ENCODE assay signal across 22 cellular contexts in the genomic region with DNA sequence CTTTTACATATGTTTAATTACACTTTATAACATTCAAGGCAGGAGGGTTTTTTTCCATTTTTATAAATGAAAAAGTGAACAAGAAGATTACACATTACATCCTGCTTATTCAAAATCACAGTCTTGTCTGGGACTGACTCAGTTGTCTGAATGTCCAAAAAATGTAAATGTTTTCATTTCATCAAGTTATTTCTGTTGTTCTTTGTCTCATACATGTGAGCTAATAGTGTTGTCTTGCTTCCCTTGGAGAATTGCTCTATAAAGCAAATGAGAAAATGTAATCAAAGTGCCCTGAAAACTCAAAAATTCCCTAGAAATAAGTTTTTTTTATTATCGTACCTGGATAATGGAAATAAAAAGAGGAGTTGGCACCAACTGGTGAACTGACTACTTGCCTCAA.
DNase-seq lines count a peak whose midpoint lies in the region; ATAC-seq and TF ChIP-seq lines count a peak whose summit lies in the region.
"Had no signal": no experiment of that assay in that cellular context is flagged by ENCODE, and none has a peak within 500 bp of the region (broad histone marks: within the 10 kb centered on the region; RNA-seq: fewer than 3 reads in every experiment).

No MANE protein-coding gene starts in this region.

- no peak for ATAC-seq in SK-N-SH treated with all-trans-retinoic acid at 6 μM for 48 hours
- ATAC-seq in gastroesophageal sphincter = no peak
- ATAC-seq in HG03280 (IDR thresholded peaks at IDR 0.05; ENCODE audit: unreplicated experiment) = no peak
- no peak for ATAC-seq in GM18873 (IDR thresholded peaks at IDR 0.05; ENCODE audit: low FRiP score, unreplicated experiment)
- no peak for ATAC-seq in natural killer cell treated with Interleukin-12 subunit alpha and Interleukin-12 subunit beta and Interleukin-15 and Interleukin-18, amount 100 ng/mL, for 72 hours
- ATAC-seq: GM23338, HCT116 had no signal

- POLR2A ChIA-PET in SK-N-SH (lab: Yijun Ruan, JAX) = no interaction called here
- POLR2A ChIA-PET in OCI-LY7 (lab: Charles Lee) = interaction anchor here (0.7 to 1.3 kb wide), 4 partner anchors 13 to 58 kb away, joined by 3 to 4 read pairs (median 3); no protein-coding TSS in a partner anchor

- no peak for TF ChIP-seq EP300 in SK-N-SH (IDR thresholded peaks at IDR 0.05; ENCODE audit: borderline replicate concordance in 1 of 2, low read depth in 1 of 2, low read length in 1 of 2)
- no peak for TF ChIP-seq EP300 in gastroesophageal sphincter (IDR thresholded peaks at IDR 0.05)

- peaks cover 5% of the 10 kb centered on the region for H3K36me3 Mint-ChIP-seq in natural killer cell treated with Interleukin-12 subunit alpha and Interleukin-12 subunit beta and Interleukin-15 and Interleukin-18, amount 100 ng/mL, for 72 hours
- H3K36me3 Mint-ChIP-seq: CD4-positive, alpha-beta memory T cell had no signal

- H3K9me2 ChIP-seq in SK-N-SH (no peaks in the 10 kb centered on the region), OCI-LY7 (ENCODE audit: insufficient read depth, low read length) (no peaks in the 10 kb centered on the region)

- peaks cover 13% of the 10 kb centered on the region for H3K9me3 Mint-ChIP-seq in natural killer cell treated with Interleukin-12 subunit alpha and Interleukin-12 subunit beta and Interleukin-15 and Interleukin-18, amount 100 ng/mL, for 72 hours
- H3K9me3 Mint-ChIP-seq: GM23338 had no signal

- no peaks in the 10 kb centered on the region for H3K4me1 Mint-ChIP-seq in natural killer cell treated with Interleukin-12 subunit alpha and Interleukin-12 subunit beta and Interleukin-15 and Interleukin-18, amount 100 ng/mL, for 72 hours (ENCODE audit: low read depth in 2 of 2)
- H3K4me1 Mint-ChIP-seq: GM23338 had no signal

- no peaks in the 10 kb centered on the region for H3K27me3 Mint-ChIP-seq in natural killer cell treated with Interleukin-12 subunit alpha and Interleukin-12 subunit beta and Interleukin-15 and Interleukin-18, amount 100 ng/mL, for 72 hours
- H3K27me3 Mint-ChIP-seq: B cell; CD4-positive, alpha-beta memory T cell had no signal

- H3K4me3 Mint-ChIP-seq in natural killer cell treated with Interleukin-12 subunit alpha and Interleukin-12 subunit beta and Interleukin-15 and Interleukin-18, amount 100 ng/mL, for 72 hours = no peak overlapping the region
- H3K4me3 Mint-ChIP-seq: B cell; CD4-positive, alpha-beta memory T cell; GM23338; H9 had no signal

- H3K4me1 ChIP-seq in SK-N-SH (ENCODE audit: control insufficient read depth in 1 of 2, insufficient read depth in 2 of 2, low read depth in 1 of 2, low read length in 1 of 2) (no peaks in the 10 kb centered on the region), OCI-LY7 (ENCODE audit: insufficient read depth, low read length, poor library complexity, severe bottlenecking) (peaks cover 54% of the 10 kb centered on the region), gastroesophageal sphincter (no peaks in the 10 kb centered on the region)

- peak overlapping the region; percentile 20; the same call in 1 of the 2 replicates for H2AFZ ChIP-seq in SK-N-SH (ENCODE audit: low read depth)
- peak overlapping the region; percentile 54; the same call in 1 of the 2 replicates for H2AFZ ChIP-seq in OCI-LY7 (ENCODE audit: low read length)
- H2AFZ ChIP-seq: GM23338 had no signal

- H3K9me3 ChIP-seq in SK-N-SH (no peaks in the 10 kb centered on the region), OCI-LY7 (ENCODE audit: low read length) (no peaks in the 10 kb centered on the region; the same call in 1 of the 2 replicates), gastroesophageal sphincter (peaks cover 0 to 8% (median 0%) of the 10 kb centered on the region in 3 donors)

- DNase-seq in SK-N-SH (no peak), HL-60 (ENCODE audit: low read depth in 1 of 2, low spot score in 1 of 2) (no peak), OCI-LY7 (ENCODE audit: low spot score) (no peak)
- no peak for DNase-seq in natural killer cell treated with Interleukin-12 subunit alpha and Interleukin-12 subunit beta and Interleukin-15 and Interleukin-18, amount 100 ng/mL, for 72 hours (ENCODE audit: low spot score)
- DNase-seq: C1 segment of cervical spinal cord; Calu3; CD4-positive, alpha-beta memory T cell; COR-L47; DMS53; DMS79 treated with DMSO at 0.1 percent for 48 hours; EL; GDM1; H9 had no signal

- no peak for TF ChIP-seq RAD21 in SK-N-SH (IDR thresholded peaks at IDR 0.05; ENCODE audit: low read length)

- no peaks in the 10 kb centered on the region for H3K27me3 ChIP-seq in SK-N-SH (ENCODE audit: insufficient read depth)
- H3K27me3 ChIP-seq in HL-60 (ENCODE audit: insufficient read depth, poor library complexity, severe bottlenecking) = no peaks in the 10 kb centered on the region
- H3K27me3 ChIP-seq in gastroesophageal sphincter = no peaks in the 10 kb centered on the region

- H3K79me2 ChIP-seq in SK-N-SH (ENCODE audit: insufficient read depth) (no peaks in the 10 kb centered on the region), OCI-LY7 (ENCODE audit: insufficient read depth, low read depth, low read length) (no peaks in the 10 kb centered on the region)

- H3K27ac ChIP-seq in SK-N-SH (ENCODE audit: low read depth in 2 of 2, low read length in 1 of 2) = no peak overlapping the region
- peak overlapping the region; percentile 55 for H3K27ac ChIP-seq in HL-60 (replicated peaks)
- peak overlapping the region; percentile 57 for H3K27ac ChIP-seq in OCI-LY7 (ENCODE audit: low read depth, low read length, poor library complexity, severe bottlenecking)
- H3K27ac ChIP-seq in gastroesophageal sphincter = no peak overlapping the region
- H3K27ac ChIP-seq: 22Rv1 had no signal

- H3K4me2 ChIP-seq in SK-N-SH = no peak overlapping the region
- H3K4me2 ChIP-seq in OCI-LY7 (ENCODE audit: low read length) = peak overlapping the region; percentile 38
- H3K4me2 ChIP-seq: GM23338 had no signal

- no peak for TF ChIP-seq CTCF in SK-N-SH (IDR thresholded peaks at IDR 0.05)
- TF ChIP-seq CTCF in HL-60 (IDR thresholded peaks at IDR 0.05; ENCODE audit: insufficient read depth, low read length) = no peak
- no peak for TF ChIP-seq CTCF in OCI-LY7 (conservative IDR thresholded peaks at IDR 0.05; ENCODE audit: low read length)
- TF ChIP-seq CTCF in gastroesophageal sphincter (IDR thresholded peaks at IDR 0.05) = no peak

- no peak overlapping the region for H3K27ac Mint-ChIP-seq in natural killer cell treated with Interleukin-12 subunit alpha and Interleukin-12 subunit beta and Interleukin-15 and Interleukin-18, amount 100 ng/mL, for 72 hours
- H3K27ac Mint-ChIP-seq: B cell; CD4-positive, alpha-beta memory T cell; GM23338 had no signal

- no TSS peak for BruUV-seq in OCI-LY7 (replicated peaks; lab: Mats Ljungman, UMichigan)

- H3K36me3 ChIP-seq in SK-N-SH (replicated peaks in 1 of 2; ENCODE audit: control insufficient read depth in 1 of 2, insufficient read depth in 2 of 2, low read length in 1 of 2) (no peaks in the 10 kb centered on the region), OCI-LY7 (ENCODE audit: insufficient read depth, low read length) (no peaks in the 10 kb centered on the region), gastroesophageal sphincter (no peaks in the 10 kb centered on the region)

- H3K4me3 ChIP-seq in SK-N-SH (ENCODE audit: low read depth in 2 of 2, low read length in 1 of 2) = no peak overlapping the region
- H3K4me3 ChIP-seq in HL-60 (replicated peaks; ENCODE audit: insufficient read depth, low read length) = no peak overlapping the region
- H3K4me3 ChIP-seq in OCI-LY7 (ENCODE audit: low read depth, low read length, poor library complexity, severe bottlenecking) = peak overlapping the region; percentile 17
- H3K4me3 ChIP-seq in gastroesophageal sphincter = no peak overlapping the region
- H3K4me3 ChIP-seq: GM12878, GM23338 had no signal

- WGBS in SK-N-SH (ENCODE audit: low lambda C conversion rate) = 41% methylated on average over 1 of the region's 1 CpG
- WGBS in gastroesophageal sphincter (ENCODE audit: low coverage in 1 of 2), 2 donors = 80 to 94% methylated on average over 1 of the region's 1 CpG

- H3F3A ChIP-seq in SK-N-SH (replicated peaks; ENCODE audit: insufficient read depth) = no peaks in the 10 kb centered on the region

- H4K20me1 ChIP-seq in SK-N-SH (ENCODE audit: insufficient read depth) (no peaks in the 10 kb centered on the region), OCI-LY7 (ENCODE audit: insufficient read depth, low read length) (no peaks in the 10 kb centered on the region)

- CTCF ChIA-PET in SK-N-SH (lab: Yijun Ruan, JAX) = interaction anchor here (0.6 kb wide), 1 partner anchor 547 kb away, joined by 3 read pairs; no protein-coding TSS in a partner anchor
- CTCF ChIA-PET in OCI-LY7 (lab: Charles Lee; ENCODE audit: unreplicated experiment) = no interaction called here

- intact Hi-C loops in OCI-LY7 (cut with micrococcal nuclease; ENCODE audit: unreplicated experiment) = no loop called here

- TF ChIP-seq POLR2A in gastroesophageal sphincter (IDR thresholded peaks at IDR 0.05) = no peak

- H3K9ac ChIP-seq in SK-N-SH = no peak overlapping the region

TF ChIP-seq in SK-N-SH, 30 proteins besides CTCF, POLR2A, EP300 and RAD21 (continues in another document):
- no peak for TF ChIP-seq RCOR1 (IDR thresholded peaks at IDR 0.05; ENCODE audit: low read length)
- no peak for TF ChIP-seq MEF2A (IDR thresholded peaks at IDR 0.05; ENCODE audit: borderline replicate concordance, low read depth)
- no peak for TF ChIP-seq RXRA (IDR thresholded peaks at IDR 0.05; ENCODE audit: borderline replicate concordance, low read depth)
- TF ChIP-seq, protein P1, sequence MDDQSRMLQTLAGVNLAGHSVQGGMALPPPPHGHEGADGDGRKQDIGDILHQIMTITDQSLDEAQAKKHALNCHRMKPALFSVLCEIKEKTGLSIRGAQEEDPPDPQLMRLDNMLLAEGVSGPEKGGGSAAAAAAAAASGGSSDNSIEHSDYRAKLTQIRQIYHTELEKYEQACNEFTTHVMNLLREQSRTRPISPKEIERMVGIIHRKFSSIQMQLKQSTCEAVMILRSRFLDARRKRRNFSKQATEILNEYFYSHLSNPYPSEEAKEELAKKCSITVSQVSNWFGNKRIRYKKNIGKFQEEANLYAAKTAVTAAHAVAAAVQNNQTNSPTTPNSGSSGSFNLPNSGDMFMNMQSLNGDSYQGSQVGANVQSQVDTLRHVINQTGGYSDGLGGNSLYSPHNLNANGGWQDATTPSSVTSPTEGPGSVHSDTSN (IDR thresholded peaks at IDR 0.05) = no peak

TF ChIP-seq in SK-N-SH treated with all-trans-retinoic acid at 6 μM for 48 hours, 23 proteins besides CTCF, POLR2A, EP300 and RAD21 (continues in another document):
- TF ChIP-seq ZNF565 (CRISPR knock-in tag; conservative IDR thresholded peaks at IDR 0.05; ENCODE audit: low read depth) = no peak

Comparison
In these comparisons a context has a peak if more than half of its experiments do, and no peak if none do; other contexts are left out.
1. H3K27ac ChIP-seq: peak in HL-60 (single experiment) and OCI-LY7 (single experiment); none in SK-N-SH (0 of 2) and gastroesophageal sphincter (0 of 4).